Comparison of ENCODE assay signal across 10 cellular contexts in the genomic region with DNA sequence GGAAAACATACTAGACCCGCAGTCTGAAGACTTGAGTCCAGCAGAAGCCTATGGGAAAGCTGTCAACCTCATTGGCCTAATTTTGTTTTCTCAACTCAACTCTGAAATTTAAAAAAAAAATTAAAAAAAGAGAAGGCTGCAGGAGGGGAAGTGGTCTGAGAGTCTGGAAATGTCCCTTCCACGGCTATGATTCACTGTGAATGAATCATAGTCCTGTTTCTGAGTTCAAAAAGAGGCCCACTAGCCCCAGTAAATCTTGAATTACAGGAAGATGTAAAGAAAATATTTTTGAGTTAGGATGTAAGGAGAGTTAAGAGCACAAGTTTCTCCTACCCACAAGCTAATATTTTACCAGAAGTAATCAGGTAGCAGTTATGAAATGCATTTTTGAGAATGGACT.
DNase-seq lines count a peak whose midpoint lies in the region; ATAC-seq lines count a peak whose summit lies in the region.
"Had no signal": no experiment of that assay in that cellular context is flagged by ENCODE, and none has a peak within 500 bp of the region (broad histone marks: within the 10 kb centered on the region; RNA-seq: fewer than 3 reads in every experiment).

No MANE protein-coding gene starts in this region.

- peak overlapping the region; percentile 69 for H3K27ac ChIP-seq in caudate nucleus (ENCODE audit: low read depth, low read length)
- H3K27ac ChIP-seq: esophagus squamous epithelium had no signal

- DNase-seq in caudate nucleus (lab: John Stamatoyannopoulos, UW) (no peak), renal cortical epithelial cell (ENCODE audit: low read depth) (peak; percentile 86), mesenteric fat pad (ENCODE audit: low spot score) (no peak)
- DNase-seq in activated naive CD4-positive, alpha-beta T cell treated with anti-CD3 and anti-CD28 coated beads, Interleukin-2, amount 50 U/mL, for 16 hours: no peak
- DNase-seq: esophagus squamous epithelium, NCI-H526 treated with DMSO at 0.1 percent for 48 hours had no signal

- ATAC-seq in GM18909 (IDR thresholded peaks at IDR 0.05; ENCODE audit: poor library complexity, unreplicated experiment) (peak; percentile 56), HG03565 (IDR thresholded peaks at IDR 0.05; ENCODE audit: unreplicated experiment) (peak; percentile 35), GM18502 (IDR thresholded peaks at IDR 0.05; ENCODE audit: poor library complexity, unreplicated experiment) (no peak), HG03045 (IDR thresholded peaks at IDR 0.05; ENCODE audit: unreplicated experiment) (no peak)

Comparison
In these comparisons a context has a peak if more than half of its experiments do, and no peak if none do; other contexts are left out.
1. ATAC-seq: peak in GM18909 (single experiment) and HG03565 (single experiment); none in GM18502 (single experiment) and HG03045 (single experiment).